In genomic region chr11:34105079-34105956, GRCh38 we compare ENCODE assay signal across 8 cellular contexts. TPM values are rescaled to one million over a fixed set of nuclear protein-coding genes. Genes with fewer than 3 reads are reported as not detected.
DNase-seq lines count a peak whose midpoint lies in the region; ATAC-seq and TF ChIP-seq lines count a peak whose summit lies in the region.

NAT10 (plus strand) TSS chr11:34105629; CDS start chr11:34108226, 2,597 bp downstream.

- no peaks in the 10 kb centered on the region for H3K9me3 ChIP-seq in HAP-1
- H3K9me3 ChIP-seq in MG63, result no peaks in the 10 kb centered on the region

- DNase-seq in GDM1 (lab: John Stamatoyannopoulos, UW), result peak; percentile 98
- DNase-seq in HAP-1 (ENCODE audit: low spot score in 2 of 2), result peak; percentile 93 to 97
- peak; percentile 97 for DNase-seq in MG63
- peak; percentile 95 for DNase-seq in SHP77 treated with DMSO at 0.1 percent for 48 hours (lab: John Stamatoyannopoulos, UW)
- peak; percentile 99 for DNase-seq in activated effector memory CD4-positive, alpha-beta T cell treated with anti-CD3 and anti-CD28 coated beads, Interleukin-2, amount 50 U/mL, for 16 hours
- DNase-seq in fibroblast of the aortic adventitia (ENCODE audit: low read depth), result peak; percentile 99
- DNase-seq in nephron progenitor cell, result peak; percentile 96
- peak; percentile 95 to 98 for DNase-seq in stimulated activated naive CD8-positive, alpha-beta T cell treated with anti-CD3 and anti-CD28 coated beads, Interleukin-15, amount 100 ng/mL, for 72 hours

- H3K27ac Mint-ChIP-seq in nephron progenitor cell, result peak within 1 kb of the TSS; percentile 98
- H3K27ac Mint-ChIP-seq in stimulated activated naive CD8-positive, alpha-beta T cell treated with anti-CD3 and anti-CD28 coated beads, Interleukin-15, amount 100 ng/mL, for 72 hours, result peak within 1 kb of the TSS; percentile 98 to 99

- no peaks in the 10 kb centered on the region for H3K27me3 ChIP-seq in HAP-1 (ENCODE audit: low read depth)
- H3K27me3 ChIP-seq in MG63, result no peaks in the 10 kb centered on the region

- no peaks in the 10 kb centered on the region for H3K9me3 Mint-ChIP-seq in nephron progenitor cell
- no peaks in the 10 kb centered on the region for H3K9me3 Mint-ChIP-seq in stimulated activated naive CD8-positive, alpha-beta T cell treated with anti-CD3 and anti-CD28 coated beads, Interleukin-15, amount 100 ng/mL, for 72 hours

- H3K36me3 ChIP-seq in HAP-1 (replicated peaks) (peaks cover 42% of the 10 kb centered on the region), MG63 (peaks cover 54% of the 10 kb centered on the region)

- peaks cover 4% of the 10 kb centered on the region for H3K4me1 ChIP-seq in HAP-1

- peak within 1 kb of the TSS; percentile 88 for H3K4me3 ChIP-seq in HAP-1
- peak within 1 kb of the TSS; percentile 94 for H3K4me3 ChIP-seq in MG63
- H3K4me3 ChIP-seq in fibroblast of the aortic adventitia (ENCODE audit: low read depth, low read length), result peak within 1 kb of the TSS; percentile 96

- peak within 1 kb of the TSS; percentile 94 for H3K4me3 Mint-ChIP-seq in nephron progenitor cell
- H3K4me3 Mint-ChIP-seq in stimulated activated naive CD8-positive, alpha-beta T cell treated with anti-CD3 and anti-CD28 coated beads, Interleukin-15, amount 100 ng/mL, for 72 hours, result peak within 1 kb of the TSS; percentile 94 to 98

- peak; percentile 97 for ATAC-seq in stimulated activated naive CD8-positive, alpha-beta T cell treated with anti-CD3 and anti-CD28 coated beads, Interleukin-15, amount 100 ng/mL, for 72 hours

- no peaks in the 10 kb centered on the region for H3K27me3 Mint-ChIP-seq in nephron progenitor cell (ENCODE audit: low read depth, poor library complexity)
- H3K27me3 Mint-ChIP-seq in stimulated activated naive CD8-positive, alpha-beta T cell treated with anti-CD3 and anti-CD28 coated beads, Interleukin-15, amount 100 ng/mL, for 72 hours, result no peaks in the 10 kb centered on the region

- in situ Hi-C loops in HAP-1 (cut with MboI; ENCODE audit: low sequenced_read_pairs), result no loop called here

- TF ChIP-seq CTCF in fibroblast of the aortic adventitia (IDR thresholded peaks at IDR 0.05; ENCODE audit: insufficient read depth, low read length) (peak; percentile 9), nephron progenitor cell (IDR thresholded peaks at IDR 0.05) (no peak)

- peaks cover 29% of the 10 kb centered on the region for H3K4me1 Mint-ChIP-seq in nephron progenitor cell
- peaks cover 52% of the 10 kb centered on the region for H3K4me1 Mint-ChIP-seq in stimulated activated naive CD8-positive, alpha-beta T cell treated with anti-CD3 and anti-CD28 coated beads, Interleukin-15, amount 100 ng/mL, for 72 hours

- peaks cover 17% of the 10 kb centered on the region for H3K36me3 Mint-ChIP-seq in nephron progenitor cell (ENCODE audit: low read depth)

RNA-seq across cellular contexts. Expression of gene NAT10, which starts in this region (rescaled TPM):
- total RNA-seq in MG63 (2014; rRNA removed; shearing (Covaris generic); ENCODE audit: low replicate concordance), result 52.1 and 96.3 TPM in 2 replicates
- 27.3 and 29.3 TPM in 2 replicates for total RNA-seq in fibroblast of the aortic adventitia (ENCODE audit: low replicate concordance)

Comparison
In these comparisons a context has a peak if more than half of its experiments do, and no peak if none do; other contexts are left out.
1. Peak in every context shown above with its lines: DNase-seq, ATAC-seq and H3K4me3 ChIP-seq.